In the genomic region with DNA sequence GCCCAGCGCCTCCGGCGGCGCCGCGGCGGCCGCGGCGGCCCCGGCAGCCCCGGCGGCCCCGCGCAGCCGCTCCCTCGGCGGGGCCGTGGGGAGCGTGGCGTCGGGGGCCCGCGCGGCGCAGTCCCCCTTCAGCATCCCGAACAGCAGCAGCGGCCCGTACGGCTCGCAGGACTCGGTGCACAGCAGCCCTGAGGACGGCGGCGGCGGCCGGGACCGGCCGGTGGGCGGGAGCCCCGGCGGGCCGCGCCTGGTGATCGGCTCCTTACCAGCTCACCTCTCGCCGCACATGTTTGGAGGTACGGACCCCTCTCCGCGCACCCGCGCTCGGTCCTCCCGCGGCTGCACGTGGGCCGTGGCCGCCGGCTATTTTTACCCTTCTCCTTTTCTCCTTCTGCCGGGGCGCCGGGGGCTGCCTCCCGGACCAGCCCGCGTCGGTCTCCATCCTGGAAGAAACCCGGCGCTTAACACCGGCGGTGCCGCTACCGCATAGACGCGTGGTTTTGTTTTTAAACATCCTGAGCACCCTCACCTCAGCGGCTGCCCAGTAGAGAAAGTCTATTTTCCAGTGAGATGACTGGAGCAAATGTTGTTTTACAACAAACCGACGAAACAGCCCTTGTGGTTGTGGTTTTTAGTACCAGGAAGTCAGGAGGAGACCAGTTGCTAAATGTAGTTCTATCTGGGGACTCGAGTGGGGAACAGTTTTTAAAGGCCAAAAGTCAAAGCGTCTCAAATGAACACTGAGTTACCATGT, we compare ENCODE assay signal across 8 cellular contexts. TPM values are rescaled to one million over a fixed set of nuclear protein-coding genes. Genes with fewer than 3 reads are reported as not detected.
DNase-seq lines count a peak whose midpoint lies in the region; ATAC-seq, FAIRE-seq and TF ChIP-seq lines count a peak whose summit lies in the region.

No MANE protein-coding gene starts in this region.

- H3K4me3 ChIP-seq in A673 (ENCODE audit: low read depth, low read length, poor library complexity, severe bottlenecking) (peak overlapping the region; percentile 90), PC-9 (peak overlapping the region; percentile 74), gastroesophageal sphincter (peak overlapping the region; percentile 93 to 97), pancreas (peak overlapping the region; percentile 54 to 83 (median 60)), urinary bladder (ENCODE audit: low read depth, low read length) (peak overlapping the region; percentile 89)

- intact Hi-C loops in A673 (cut with micrococcal nuclease; ENCODE audit: unreplicated experiment): loop anchor here (5.0 kb wide), 1 partner anchor 62 kb away; no protein-coding TSS in a partner anchor
- intact Hi-C loops in PC-9 (cut with micrococcal nuclease; ENCODE audit: unreplicated experiment): loop anchor here (2.0 to 10.0 kb wide), 6 partner anchors 127 to 279 kb away; partner anchors contain the start of genes GGCT, MTURN and PLEKHA8
- intact Hi-C loops in pancreas (cut with DNase I): loop anchor here in 1 of 3 donors (10.0 kb wide), 1 partner anchor 119 kb away; no protein-coding TSS in a partner anchor

- CTCF ChIA-PET in A673 (lab: Charles Lee) (no interaction called here), PC-9 (lab: Charles Lee) (interaction anchor here (0.7 kb wide), 1 partner anchor 663 kb away, joined by 3 read pairs; no protein-coding TSS in a partner anchor)

- 0% methylated on average over 5 to 20 of the region's 79 CpGs for WGBS in gastroesophageal sphincter (ENCODE audit: low coverage in 1 of 2), 2 donors
- WGBS in pancreas, 2 donors: 0% methylated on average over 22 to 79 of the region's 79 CpGs
- under 1% methylated on average over 79 of the region's 79 CpGs for WGBS in urinary bladder

- H3K27ac ChIP-seq in A673 (ENCODE audit: low read depth, low read length, poor library complexity, severe bottlenecking) (peak overlapping the region; percentile 86), PC-9 (peak overlapping the region; percentile 79), gastroesophageal sphincter (peak overlapping the region; percentile 94 to 100 (median 99)), pancreas (peak overlapping the region; percentile 51 to 98 (median 96)), urinary bladder (ENCODE audit: low read depth) (peak overlapping the region; percentile 100)

- no peak for TF ChIP-seq POLR2A in gastroesophageal sphincter (IDR thresholded peaks at IDR 0.05)

- TF ChIP-seq EP300 in gastroesophageal sphincter (IDR thresholded peaks at IDR 0.05): no peak

- no peak for TF ChIP-seq CTCF in A673 (conservative IDR thresholded peaks at IDR 0.05; ENCODE audit: low read depth, low read length)
- no peak for TF ChIP-seq CTCF in PC-9 (conservative IDR thresholded peaks at IDR 0.05)
- no peak for TF ChIP-seq CTCF in gastroesophageal sphincter (IDR thresholded peaks at IDR 0.05)
- TF ChIP-seq CTCF in pancreas (IDR thresholded peaks at IDR 0.05): no peak

- no peaks in the 10 kb centered on the region for H3K9me2 ChIP-seq in PC-9 (ENCODE audit: insufficient read depth)

- BruUV-seq in A673 (replicated peaks; lab: Mats Ljungman, UMichigan) (no TSS peak), PC-9 (replicated peaks; lab: Mats Ljungman, UMichigan) (no TSS peak)

- POLR2A ChIA-PET in A673 (lab: Charles Lee; ENCODE audit: low non-redundant PET): no interaction called here
- POLR2A ChIA-PET in PC-9 (lab: Charles Lee; ENCODE audit: unreplicated experiment): interaction anchor here (0.6 to 1.1 kb wide), 2 partner anchors 16 to 305 kb away, joined by 10 to 12 read pairs; no protein-coding TSS in a partner anchor

- H2AFZ ChIP-seq in PC-9: peak overlapping the region; percentile 80

- no peak for FAIRE-seq in pancreas (lab: Jason Lieb, UNC)

- H3K79me2 ChIP-seq in PC-9 (ENCODE audit: low read depth): peaks cover 51% of the 10 kb centered on the region

- peaks cover 12% of the 10 kb centered on the region; the same call in 1 of the 2 replicates for H3F3A ChIP-seq in PC-9 (ENCODE audit: insufficient read depth, low read depth)

- peak; percentile 7 for ATAC-seq in GM18502 (IDR thresholded peaks at IDR 0.05; ENCODE audit: poor library complexity, unreplicated experiment)
- ATAC-seq in HG03095 (IDR thresholded peaks at IDR 0.05; ENCODE audit: unreplicated experiment): peak; percentile 3
- ATAC-seq in gastroesophageal sphincter: no peak
- no peak for ATAC-seq in pancreas

- DNase-seq in A673 (ENCODE audit: low spot score): peak; percentile 45
- DNase-seq in PC-9: peak; percentile 36 to 59
- DNase-seq in activated T-helper 9 cell treated with anti-CD3 and anti-CD28 coated beads, Interleukin-2, amount 50 U/mL, for 16 hours (ENCODE audit: low read depth): peak; percentile 28
- DNase-seq in pancreas: peak; percentile 16 to 77 (median 45)

- H3K4me1 ChIP-seq in A673 (ENCODE audit: insufficient read depth, low read length, poor library complexity, severe bottlenecking) (no peaks in the 10 kb centered on the region), PC-9 (replicated peaks; ENCODE audit: insufficient read depth) (peaks cover 44% of the 10 kb centered on the region), gastroesophageal sphincter (peaks cover 3 to 50% (median 11%) of the 10 kb centered on the region in 3 donors), pancreas (peaks cover 6 to 36% (median 12%) of the 10 kb centered on the region in 3 donors), urinary bladder (ENCODE audit: insufficient read depth) (no peaks in the 10 kb centered on the region)

- H3K27me3 ChIP-seq in A673 (replicated peaks; ENCODE audit: insufficient read depth, low read depth, low read length, poor library complexity) (no peaks in the 10 kb centered on the region), PC-9 (ENCODE audit: insufficient read depth, low read depth) (no peaks in the 10 kb centered on the region), gastroesophageal sphincter (no peaks in the 10 kb centered on the region), pancreas (no peaks in the 10 kb centered on the region)

- H4K20me1 ChIP-seq in PC-9 (ENCODE audit: insufficient read depth): no peaks in the 10 kb centered on the region

- peak overlapping the region; percentile 93 for H3K4me2 ChIP-seq in PC-9

- H3K9me3 ChIP-seq in A673 (ENCODE audit: low read depth, low read length, poor library complexity, severe bottlenecking) (no peaks in the 10 kb centered on the region), PC-9 (ENCODE audit: insufficient read depth, low read depth) (no peaks in the 10 kb centered on the region), gastroesophageal sphincter (no peaks in the 10 kb centered on the region), pancreas (no peaks in the 10 kb centered on the region)

- H3K36me3 ChIP-seq in A673 (ENCODE audit: insufficient read depth, low read length, poor library complexity, severe bottlenecking) (no peaks in the 10 kb centered on the region), PC-9 (ENCODE audit: low read depth) (no peaks in the 10 kb centered on the region), gastroesophageal sphincter (no peaks in the 10 kb centered on the region), pancreas (no peaks in the 10 kb centered on the region), urinary bladder (ENCODE audit: insufficient read depth) (no peaks in the 10 kb centered on the region)

RNA-seq across cellular contexts. Expression of gene ZNRF2, which starts 1.3 kb away (rescaled TPM):
- total RNA-seq in A673 (2021): 7.9 and 8.1 TPM in 2 replicates
- total RNA-seq in PC-9 (2021): 24.7 and 28.2 TPM in 2 replicates
- total RNA-seq in gastroesophageal sphincter: 10 to 100 TPM; 12.5 to 20.9 (median 18.6) TPM
- total RNA-seq in pancreas: 10 to 100 TPM in 5 of 6 donors, 1 to 10 TPM in 1; 9.9 to 17.1 (median 11.8) TPM
- polyA plus RNA-seq in pancreas: 1 to 10 TPM; 4.9 to 7.6 TPM
- total RNA-seq in urinary bladder: 40.0 TPM
- polyA plus RNA-seq in urinary bladder: 5.6 TPM

Comparison
In these comparisons a context has a peak if more than half of its experiments do, and no peak if none do; other contexts are left out.
1. ATAC-seq: peak in GM18502 (single experiment) and HG03095 (single experiment); none in gastroesophageal sphincter (single experiment) and pancreas (0 of 4).
2. Peak in every context shown above with its lines, with median percentiles within 50 percentile points of each other: DNase-seq, H3K27ac ChIP-seq and H3K4me3 ChIP-seq.